1 cellular context compared by ENCODE assay signal in the genomic region with DNA sequence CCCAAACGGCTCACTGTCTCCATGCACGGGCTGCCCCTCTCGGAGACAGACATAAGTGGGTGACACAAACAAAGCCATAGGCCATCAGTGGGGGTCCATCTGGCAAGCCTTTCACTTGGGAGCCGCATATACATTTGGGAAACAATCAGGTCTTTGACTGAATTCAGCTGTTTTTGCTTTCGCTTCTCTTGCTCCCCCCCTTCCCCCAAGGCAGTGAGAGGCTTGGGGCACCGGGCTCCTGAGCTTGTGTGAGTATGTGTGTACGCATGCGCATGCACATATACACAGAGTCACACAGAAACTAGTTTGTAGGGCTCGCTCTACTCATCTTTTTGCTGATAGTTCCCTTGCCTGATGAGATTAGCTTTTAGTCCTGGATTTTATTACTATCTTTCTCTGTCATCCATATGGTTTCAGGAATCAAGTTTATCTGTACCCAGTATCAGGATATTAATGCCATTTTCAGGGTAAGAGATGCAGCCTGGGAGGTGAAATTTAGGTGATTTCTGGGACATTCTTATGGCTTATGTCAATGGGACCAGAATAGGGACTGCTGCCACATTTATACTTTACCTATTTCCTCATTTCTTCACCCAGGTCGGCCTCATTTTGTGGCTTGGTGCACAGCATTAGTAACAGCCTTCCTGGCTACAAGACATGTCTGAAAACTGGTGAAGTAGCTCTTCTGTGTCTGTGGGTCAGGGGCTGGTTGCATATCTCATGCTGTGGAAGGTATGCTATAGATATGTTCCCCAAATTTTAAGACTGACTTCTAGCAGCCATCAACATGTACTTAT.
TF ChIP-seq lines count a peak whose summit lies in the region.

No MANE protein-coding gene starts in this region.

TF ChIP-seq in GM23338, 12 proteins besides CTCF, POLR2A, EP300 and RAD21 (continued from another document):
- no peak for TF ChIP-seq JUNB (IDR thresholded peaks at IDR 0.05; ENCODE audit: unreplicated experiment)
- TF ChIP-seq STAT1 (IDR thresholded peaks at IDR 0.05; ENCODE audit: unreplicated experiment), result no peak
- TF ChIP-seq NANOG (IDR thresholded peaks at IDR 0.05; ENCODE audit: borderline replicate concordance), result no peak
- TF ChIP-seq ZNF114 (CRISPR knock-in tag; IDR thresholded peaks at IDR 0.05), result no peak
- no peak for TF ChIP-seq POLR2AphosphoS5 (IDR thresholded peaks at IDR 0.05; ENCODE audit: low read depth)
- TF ChIP-seq, protein P1, sequence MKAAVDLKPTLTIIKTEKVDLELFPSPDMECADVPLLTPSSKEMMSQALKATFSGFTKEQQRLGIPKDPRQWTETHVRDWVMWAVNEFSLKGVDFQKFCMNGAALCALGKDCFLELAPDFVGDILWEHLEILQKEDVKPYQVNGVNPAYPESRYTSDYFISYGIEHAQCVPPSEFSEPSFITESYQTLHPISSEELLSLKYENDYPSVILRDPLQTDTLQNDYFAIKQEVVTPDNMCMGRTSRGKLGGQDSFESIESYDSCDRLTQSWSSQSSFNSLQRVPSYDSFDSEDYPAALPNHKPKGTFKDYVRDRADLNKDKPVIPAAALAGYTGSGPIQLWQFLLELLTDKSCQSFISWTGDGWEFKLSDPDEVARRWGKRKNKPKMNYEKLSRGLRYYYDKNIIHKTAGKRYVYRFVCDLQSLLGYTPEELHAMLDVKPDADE (IDR thresholded peaks at IDR 0.05), result no peak
